Comparison of ENCODE assay signal across 16 cellular contexts in genomic region chr2:73162856-73163521, GRCh38. TPM values are rescaled to one million over a fixed set of nuclear protein-coding genes. Genes with fewer than 3 reads are reported as not detected.
"Had no signal": no experiment of that assay in that cellular context is flagged by ENCODE, and none has a peak within 500 bp of the region (broad histone marks: within the 10 kb centered on the region; RNA-seq: fewer than 3 reads in every experiment).

No MANE protein-coding gene starts in this region.

- H3K9me3 Mint-ChIP-seq: activated CD4-positive, alpha-beta memory T cell treated with anti-CD3 and anti-CD28 coated beads for 36 hours; activated CD4-positive, alpha-beta T cell treated with anti-CD3 and anti-CD28 coated beads, Interleukin-2, amount 10 ng/mL, durations not matched to agents 7 days and 5 days; activated naive CD4-positive, alpha-beta T cell treated with anti-CD3 and anti-CD28 coated beads, Interleukin-2, amount 50 U/mL, for 72 hours; activated naive CD8-positive, alpha-beta T cell treated with anti-CD3 and anti-CD28 coated beads, Interleukin-2, amount 50 U/mL, for 24 hours; activated T-cell treated with anti-CD3 and anti-CD28 coated beads, Interleukin-2, amount 50 U/mL, for 4 hours; T-cell had no signal

- H3K9me3 ChIP-seq: ascending aorta, body of pancreas had no signal

- H3K4me1 ChIP-seq: ascending aorta, body of pancreas had no signal

- H3K4me3 Mint-ChIP-seq: activated CD4-positive, alpha-beta memory T cell treated with anti-CD3 and anti-CD28 coated beads for 36 hours; activated CD4-positive, alpha-beta T cell treated with anti-CD3 and anti-CD28 coated beads, Interleukin-2, amount 10 ng/mL, durations not matched to agents 7 days and 5 days; activated naive CD8-positive, alpha-beta T cell treated with anti-CD3 and anti-CD28 coated beads, Interleukin-2, amount 50 U/mL, for 24 hours; activated T-cell treated with anti-CD3 and anti-CD28 coated beads, Interleukin-2, amount 50 U/mL, for 4 hours; T-cell had no signal

- H3K27ac Mint-ChIP-seq: activated CD4-positive, alpha-beta memory T cell treated with anti-CD3 and anti-CD28 coated beads for 36 hours; activated CD4-positive, alpha-beta T cell treated with anti-CD3 and anti-CD28 coated beads, Interleukin-2, amount 10 ng/mL, durations not matched to agents 7 days and 5 days; activated naive CD4-positive, alpha-beta T cell treated with anti-CD3 and anti-CD28 coated beads, Interleukin-2, amount 50 U/mL, for 72 hours; activated naive CD8-positive, alpha-beta T cell treated with anti-CD3 and anti-CD28 coated beads, Interleukin-2, amount 50 U/mL, for 24 hours; T-cell had no signal

- H3K36me3 Mint-ChIP-seq: activated CD4-positive, alpha-beta memory T cell treated with anti-CD3 and anti-CD28 coated beads for 36 hours; activated naive CD4-positive, alpha-beta T cell treated with anti-CD3 and anti-CD28 coated beads, Interleukin-2, amount 50 U/mL, for 72 hours; T-cell had no signal

- FAIRE-seq: bronchial epithelial cell, RCC 7860, TTC549 had no signal

- H3K4me3 ChIP-seq: ascending aorta, body of pancreas had no signal

- H3K4me1 Mint-ChIP-seq: activated CD4-positive, alpha-beta T cell treated with anti-CD3 and anti-CD28 coated beads, Interleukin-2, amount 10 ng/mL, durations not matched to agents 7 days and 5 days; activated naive CD8-positive, alpha-beta T cell treated with anti-CD3 and anti-CD28 coated beads, Interleukin-2, amount 50 U/mL, for 24 hours; T-cell had no signal

- H3K27me3 ChIP-seq: ascending aorta, body of pancreas had no signal

- DNase-seq: NCI-H1092; NK-92 treated with Interleukin-12 subunit alpha and Interleukin-12 subunit beta, amount 100 ng/mL, for 24 hours had no signal

- H3K27ac ChIP-seq: ascending aorta, body of pancreas had no signal

- H3K36me3 ChIP-seq: ascending aorta had no signal

RNA-seq across cellular contexts. Expression of gene NOTO, which starts 39.4 kb away (rescaled TPM):
- total RNA-seq: activated CD4-positive, alpha-beta memory T cell treated with anti-CD3 and anti-CD28 coated beads for 36 hours; activated CD4-positive, alpha-beta T cell treated with anti-CD3 and anti-CD28 coated beads, Interleukin-2, amount 10 ng/mL, durations not matched to agents 7 days and 5 days; activated naive CD4-positive, alpha-beta T cell treated with anti-CD3 and anti-CD28 coated beads, Interleukin-2, amount 50 U/mL, for 72 hours; activated T-cell treated with anti-CD3 and anti-CD28 coated beads, Interleukin-2, amount 50 U/mL, for 4 hours; ascending aorta; body of pancreas; bronchial epithelial cell; M059J; NCI-H460; SK-MEL-5; T-cell had no signal
